ENCODE assay signal across 1 cellular context in the genomic region with DNA sequence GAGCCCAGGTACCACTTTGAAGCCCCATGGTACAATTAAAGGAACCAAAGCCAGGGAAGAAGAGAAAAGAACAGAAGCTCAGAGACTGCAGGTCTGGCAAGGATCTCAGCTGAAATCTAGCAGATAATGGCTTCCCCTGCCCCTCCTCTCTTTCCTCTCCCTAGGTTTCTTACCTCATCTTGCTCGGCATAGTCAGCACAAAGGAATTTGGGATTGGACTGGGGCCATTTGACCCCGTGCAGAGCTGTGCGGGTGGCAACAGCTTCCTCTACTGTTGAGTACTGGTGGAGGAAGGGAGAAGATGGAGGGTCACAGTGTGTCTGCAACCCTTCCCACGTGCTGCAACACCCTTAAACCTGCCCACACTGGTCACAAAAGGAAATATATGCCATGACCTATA.
TF ChIP-seq lines count a peak whose summit lies in the region.

No MANE protein-coding gene starts in this region.

TF ChIP-seq in GM23338, 12 proteins besides CTCF, POLR2A, EP300 and RAD21 (continued from another document):
- TF ChIP-seq, protein P1, sequence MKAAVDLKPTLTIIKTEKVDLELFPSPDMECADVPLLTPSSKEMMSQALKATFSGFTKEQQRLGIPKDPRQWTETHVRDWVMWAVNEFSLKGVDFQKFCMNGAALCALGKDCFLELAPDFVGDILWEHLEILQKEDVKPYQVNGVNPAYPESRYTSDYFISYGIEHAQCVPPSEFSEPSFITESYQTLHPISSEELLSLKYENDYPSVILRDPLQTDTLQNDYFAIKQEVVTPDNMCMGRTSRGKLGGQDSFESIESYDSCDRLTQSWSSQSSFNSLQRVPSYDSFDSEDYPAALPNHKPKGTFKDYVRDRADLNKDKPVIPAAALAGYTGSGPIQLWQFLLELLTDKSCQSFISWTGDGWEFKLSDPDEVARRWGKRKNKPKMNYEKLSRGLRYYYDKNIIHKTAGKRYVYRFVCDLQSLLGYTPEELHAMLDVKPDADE (IDR thresholded peaks at IDR 0.05): no peak
- TF ChIP-seq EZH2phosphoT487 (IDR thresholded peaks at IDR 0.05; ENCODE audit: unreplicated experiment) (no peak), ZNF114 (CRISPR knock-in tag; IDR thresholded peaks at IDR 0.05) (no peak), POLR2AphosphoS5 (IDR thresholded peaks at IDR 0.05; ENCODE audit: low read depth) (no peak)
